In genomic region chr10:42827201-42827600, GRCh38 we compare ENCODE assay signal across 1 cellular context.
TF ChIP-seq lines count a peak whose summit lies in the region.

No MANE protein-coding gene starts in this region.

TF ChIP-seq in GM23338, 12 proteins besides CTCF, POLR2A, EP300 and RAD21 (continued from another document):
- TF ChIP-seq EZH2phosphoT487 (IDR thresholded peaks at IDR 0.05; ENCODE audit: unreplicated experiment) (no peak), CREB1 (CRISPR knock-in tag; IDR thresholded peaks at IDR 0.05; ENCODE audit: low read depth) (no peak), NANOG (IDR thresholded peaks at IDR 0.05; ENCODE audit: borderline replicate concordance) (no peak), ZNF331 (CRISPR knock-in tag; IDR thresholded peaks at IDR 0.05; ENCODE audit: low read depth) (no peak)
